ENCODE assay signal across 8 cellular contexts in the genomic region with DNA sequence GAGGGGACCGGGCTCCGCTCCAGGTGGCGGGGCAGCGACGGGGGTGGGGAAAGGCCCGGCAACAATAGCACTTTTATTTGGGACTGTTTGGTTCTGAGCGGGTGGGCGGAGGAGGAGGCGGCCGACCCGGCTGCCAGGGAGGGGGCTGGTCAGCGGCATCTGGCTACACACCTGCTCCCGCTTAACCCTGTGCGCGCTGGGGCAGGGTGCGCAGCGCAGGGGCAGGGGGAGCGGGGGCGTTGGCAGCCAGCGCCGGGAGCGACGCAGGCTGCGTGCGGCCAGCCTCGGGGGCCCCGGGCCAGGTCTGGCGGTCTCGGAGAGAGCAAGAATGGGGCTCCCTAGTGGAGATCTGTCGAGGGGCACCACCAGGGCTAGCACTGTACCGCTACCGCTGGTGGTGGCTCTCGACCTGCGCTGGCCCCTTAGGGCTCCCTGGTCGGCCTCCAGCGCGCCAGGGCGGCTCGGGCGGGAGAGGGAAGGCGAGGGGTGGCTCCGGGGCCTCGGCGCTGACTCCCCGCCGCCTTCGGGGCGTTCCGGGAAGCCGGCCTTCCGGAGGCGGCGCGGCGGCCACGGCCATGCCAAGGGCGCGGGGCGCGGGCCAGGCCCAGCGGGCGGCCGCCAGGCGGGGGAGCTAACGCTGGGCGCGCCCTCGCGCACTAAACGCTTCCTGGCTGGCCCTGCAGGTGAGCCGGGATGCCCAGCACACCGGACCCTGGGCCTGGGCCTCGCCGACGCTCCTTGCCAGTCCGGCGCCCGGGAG.
DNase-seq lines count a peak whose midpoint lies in the region; ATAC-seq and TF ChIP-seq lines count a peak whose summit lies in the region.

No MANE protein-coding gene starts in this region.

- no peaks in the 10 kb centered on the region for H3K9me3 ChIP-seq in PC-9 (ENCODE audit: insufficient read depth, low read depth)
- H3K9me3 ChIP-seq in suprapubic skin = no peaks in the 10 kb centered on the region

- no CpG with 5 or more reads among the region's 78 CpGs for WGBS in mesendoderm (ENCODE audit: extremely low coverage, insufficient coverage, low lambda C conversion rate)
- no CpG with 5 or more reads among the region's 78 CpGs for WGBS in suprapubic skin

- no peaks in the 10 kb centered on the region for H3K79me2 ChIP-seq in PC-9 (ENCODE audit: low read depth)
- no peaks in the 10 kb centered on the region for H3K79me2 ChIP-seq in mesendoderm (ENCODE audit: control insufficient read depth, insufficient read depth, low read length)

- H3K56ac ChIP-seq in mesendoderm (ENCODE audit: low read length) = peak overlapping the region; percentile 47

- H3K79me1 ChIP-seq in mesendoderm (ENCODE audit: low read length) = no peaks in the 10 kb centered on the region

- H3K4ac ChIP-seq in mesendoderm (ENCODE audit: low read depth, low read length) = no peak overlapping the region

- peak overlapping the region; percentile 47; the same call in 1 of the 2 replicates for H3K4me3 ChIP-seq in PC-9
- no peak overlapping the region for H3K4me3 ChIP-seq in mesendoderm (ENCODE audit: low read length)
- peak overlapping the region; percentile 57 for H3K4me3 ChIP-seq in suprapubic skin

- no peak overlapping the region for H2AK5ac ChIP-seq in mesendoderm (ENCODE audit: low read length)

- H3K4me2 ChIP-seq in PC-9 = peak overlapping the region; percentile 78
- peak overlapping the region; percentile 53 for H3K4me2 ChIP-seq in mesendoderm (ENCODE audit: low read length)

- peak overlapping the region; percentile 55 for H2AFZ ChIP-seq in PC-9

- TF ChIP-seq POLR2A in suprapubic skin (IDR thresholded peaks at IDR 0.05) = no peak

- H3K4me1 ChIP-seq in PC-9 (replicated peaks; ENCODE audit: insufficient read depth) (peaks cover 14% of the 10 kb centered on the region), mesendoderm (ENCODE audit: control insufficient read depth, low read depth, low read length) (peaks cover 2% of the 10 kb centered on the region), suprapubic skin (peaks cover 46% of the 10 kb centered on the region)

- no peak for TF ChIP-seq EP300 in suprapubic skin (IDR thresholded peaks at IDR 0.05)

- no peak for ATAC-seq in GM19463 (IDR thresholded peaks at IDR 0.05; ENCODE audit: unreplicated experiment)

- no peak overlapping the region for H3K23ac ChIP-seq in mesendoderm (ENCODE audit: low read length)

- no TSS peak for BruUV-seq in PC-9 (replicated peaks; lab: Mats Ljungman, UMichigan)

- H4K5ac ChIP-seq in mesendoderm (ENCODE audit: low read length) = no peak overlapping the region

- CTCF ChIA-PET in PC-9 (lab: Charles Lee) = interaction anchor here (0.6 kb wide), 1 partner anchor 104 kb away, joined by 4 read pairs; no protein-coding TSS in a partner anchor

- H2BK15ac ChIP-seq in mesendoderm (replicated peaks; ENCODE audit: low read depth) = no peak overlapping the region

- H3K36me3 ChIP-seq in PC-9 (ENCODE audit: low read depth) (no peaks in the 10 kb centered on the region), mesendoderm (ENCODE audit: control insufficient read depth, insufficient read depth, low read length) (no peaks in the 10 kb centered on the region), suprapubic skin (no peaks in the 10 kb centered on the region)

- H4K20me1 ChIP-seq in PC-9 (ENCODE audit: insufficient read depth) = no peaks in the 10 kb centered on the region

- POLR2A ChIA-PET in PC-9 (lab: Charles Lee; ENCODE audit: unreplicated experiment) = interaction anchor here (0.6 kb wide), 1 partner anchor 121 kb away, joined by 3 read pairs; no protein-coding TSS in a partner anchor

- H3F3A ChIP-seq in PC-9 (ENCODE audit: insufficient read depth, low read depth) = no peaks in the 10 kb centered on the region; the same call in 1 of the 2 replicates

- no peaks in the 10 kb centered on the region for H3K9me2 ChIP-seq in PC-9 (ENCODE audit: insufficient read depth)

- no peak overlapping the region for H2BK120ac ChIP-seq in mesendoderm (ENCODE audit: low read depth, low read length)

- H3K18ac ChIP-seq in mesendoderm (ENCODE audit: low read length) = peak overlapping the region; percentile 28

- H3K27me3 ChIP-seq in PC-9 (ENCODE audit: insufficient read depth, low read depth) = 0 out of 2 replicates have a peak, but pooled peaks cover 11% of the 10 kb centered on the region
- H3K27me3 ChIP-seq in mesendoderm (ENCODE audit: insufficient read depth, low read length, poor library complexity) = peaks cover 31% of the 10 kb centered on the region
- peaks cover 12% of the 10 kb centered on the region for H3K27me3 ChIP-seq in suprapubic skin

- H3K27ac ChIP-seq in PC-9 (no peak overlapping the region), mesendoderm (ENCODE audit: low read depth, low read length) (no peak overlapping the region), suprapubic skin (peak overlapping the region; percentile 70)

- TF ChIP-seq CTCF in PC-9 (conservative IDR thresholded peaks at IDR 0.05) (no peak), suprapubic skin (IDR thresholded peaks at IDR 0.05) (peak in 1 of 2 donors; percentile 18)

- peak; percentile 25 for DNase-seq in activated naive CD4-positive, alpha-beta T cell treated with Interleukin-2 at 50 U/mL for 16 hours
- no peak for DNase-seq in activated naive CD4-positive, alpha-beta T cell (lab: John Stamatoyannopoulos, UW)
- DNase-seq in PC-9 (peak in 1 of 2 experiments; percentile 55), dermis blood vessel endothelial cell (peak; percentile 24), mesendoderm (peak; percentile 41), suprapubic skin (ENCODE audit: low spot score in 2 of 2) (no peak), putamen (ENCODE audit: low spot score) (no peak)

- intact Hi-C loops in PC-9 (cut with micrococcal nuclease; ENCODE audit: unreplicated experiment) = no loop called here

- no peak overlapping the region for H2BK5ac ChIP-seq in mesendoderm (ENCODE audit: low read length)

- H4K8ac ChIP-seq in mesendoderm (ENCODE audit: low read depth, low read length) = no peak overlapping the region

- peak overlapping the region; percentile 9 for H3K9ac ChIP-seq in mesendoderm (ENCODE audit: low read length)

Comparison
In these comparisons a context has a peak if more than half of its experiments do, and no peak if none do; other contexts are left out.
1. DNase-seq: peak in activated naive CD4-positive, alpha-beta T cell treated with Interleukin-2 at 50 U/mL for 16 hours (single experiment), dermis blood vessel endothelial cell (single experiment) and mesendoderm (single experiment); none in activated naive CD4-positive, alpha-beta T cell (0 of 4), suprapubic skin (0 of 2) and putamen (single experiment).